ENCODE assay signal across 9 cellular contexts in the genomic region with DNA sequence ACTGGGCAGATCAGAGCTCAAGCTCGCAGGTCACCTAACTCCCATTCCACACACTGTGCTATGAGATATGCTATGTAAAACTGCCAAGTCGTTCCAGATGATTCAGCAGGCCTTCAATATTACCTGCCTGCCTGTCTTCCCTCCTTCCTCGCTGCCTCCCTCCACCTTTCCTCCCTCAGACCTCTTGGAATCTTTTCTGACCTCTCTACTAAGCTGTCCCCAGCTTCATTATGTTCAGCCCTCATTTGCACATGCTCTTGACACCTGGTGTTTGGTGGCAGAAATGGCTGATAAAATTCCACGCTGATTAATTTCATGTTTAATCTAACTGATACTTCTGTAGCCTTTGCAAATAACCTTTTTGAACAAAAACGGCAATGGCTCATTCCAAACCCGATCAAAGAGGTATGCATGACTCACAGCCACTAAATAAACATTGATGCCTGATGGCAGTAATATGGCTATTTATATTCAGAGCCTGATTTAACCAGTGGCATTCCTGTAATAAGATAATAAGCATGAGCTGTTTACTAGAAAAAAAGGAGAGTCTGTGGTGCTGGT.
DNase-seq lines count a peak whose midpoint lies in the region; ATAC-seq, FAIRE-seq and TF ChIP-seq lines count a peak whose summit lies in the region.
"Had no signal": no experiment of that assay in that cellular context is flagged by ENCODE, and none has a peak within 500 bp of the region (broad histone marks: within the 10 kb centered on the region; RNA-seq: fewer than 3 reads in every experiment).

No MANE protein-coding gene starts in this region.

- H3K27ac ChIP-seq in psoas muscle: peak overlapping the region; percentile 99

- ATAC-seq in psoas muscle (peak; percentile 61 to 81 (median 76)), HG03521 (IDR thresholded peaks at IDR 0.05; ENCODE audit: unreplicated experiment) (no peak), GM18870 (IDR thresholded peaks at IDR 0.05; ENCODE audit: unreplicated experiment) (no peak)

- peak; percentile 95 for FAIRE-seq in H54 (lab: Jason Lieb, UNC)

- no peak for TF ChIP-seq POLR2A in H54 (IDR thresholded peaks at IDR 0.05; ENCODE audit: low read depth, low read length)

- TF ChIP-seq CTCF in psoas muscle (IDR thresholded peaks at IDR 0.05): no peak

- H3K4me3 ChIP-seq in psoas muscle: peak overlapping the region; percentile 49

- no peaks in the 10 kb centered on the region for H3K36me3 ChIP-seq in psoas muscle (ENCODE audit: insufficient read depth in 1 of 2, low read depth in 1 of 2)

- intact Hi-C loops in psoas muscle (cut with DNase I): loop anchor here (1.0 to 5.0 kb wide), 2 partner anchors 21 to 51 kb away; no protein-coding TSS in a partner anchor

- peaks cover 40% of the 10 kb centered on the region for H3K4me1 ChIP-seq in psoas muscle

- no peaks in the 10 kb centered on the region for H3K9me3 ChIP-seq in psoas muscle

- no peak for DNase-seq in H54 (ENCODE audit: insufficient read length, low spot score)
- DNase-seq in NCI-H526 treated with DMSO at 0.1 percent for 48 hours (lab: John Stamatoyannopoulos, UW): peak; percentile 72
- peak; percentile 5 for DNase-seq in ecto neural progenitor cell (ENCODE audit: low spot score)
- DNase-seq in psoas muscle: no peak
- no peak for DNase-seq in activated CD4-positive, alpha-beta T cell treated with anti-CD3 and anti-CD28 coated beads for 48 hours
- DNase-seq in MV-4-11 (lab: John Stamatoyannopoulos, UW): no peak
- DNase-seq: activated T-cell treated with anti-CD3 and anti-CD28 coated beads, Interleukin-2, amount 50 U/mL, for 48 hours had no signal

- WGBS in psoas muscle, 3 donors: 33 to 37% (median 34%) methylated on average over 6 of the region's 6 CpGs

- no peaks in the 10 kb centered on the region for H3K27me3 ChIP-seq in psoas muscle (ENCODE audit: insufficient read depth in 3 of 3, low read length in 2 of 3)

Comparison
In these comparisons a context has a peak if more than half of its experiments do, and no peak if none do; other contexts are left out.
1. DNase-seq: peak in NCI-H526 treated with DMSO at 0.1 percent for 48 hours (single experiment) and ecto neural progenitor cell (single experiment); none in H54 (single experiment), psoas muscle (0 of 2), activated CD4-positive, alpha-beta T cell treated with anti-CD3 and anti-CD28 coated beads for 48 hours (single experiment) and MV-4-11 (single experiment).
2. ATAC-seq: peak in psoas muscle (4 of 4); none in HG03521 (single experiment) and GM18870 (single experiment).